In genomic region chr1:192966073-192966472, GRCh38 we compare ENCODE assay signal across 15 cellular contexts.
DNase-seq lines count a peak whose midpoint lies in the region; ATAC-seq lines count a peak whose summit lies in the region.
"Had no signal": no experiment of that assay in that cellular context is flagged by ENCODE, and none has a peak within 500 bp of the region (broad histone marks: within the 10 kb centered on the region; RNA-seq: fewer than 3 reads in every experiment).

No MANE protein-coding gene starts in this region.

- H3K4me1 Mint-ChIP-seq in effector memory CD8-positive, alpha-beta T cell (ENCODE audit: low read depth in 2 of 2) = peaks cover 0 to 2% of the 10 kb centered on the region in 2 donors

- no peak overlapping the region for H3K4me3 Mint-ChIP-seq in effector memory CD8-positive, alpha-beta T cell
- H3K4me3 Mint-ChIP-seq: B cell; CD8-positive, alpha-beta T cell; HFFc6 had no signal

- no peak overlapping the region for H3K27ac Mint-ChIP-seq in effector memory CD8-positive, alpha-beta T cell
- H3K27ac Mint-ChIP-seq: B cell; CD8-positive, alpha-beta T cell; HFFc6 had no signal

- H3K36me3 Mint-ChIP-seq in effector memory CD8-positive, alpha-beta T cell (ENCODE audit: insufficient read depth) = no peaks in the 10 kb centered on the region
- H3K36me3 Mint-ChIP-seq: CD8-positive, alpha-beta T cell had no signal

- DNase-seq in GDM1 (lab: John Stamatoyannopoulos, UW) = no peak
- DNase-seq in effector memory CD8-positive, alpha-beta T cell = no peak
- no peak for DNase-seq in activated CD4-positive, alpha-beta T cell treated with anti-CD3 and anti-CD28 coated beads for 4 hours
- DNase-seq: Calu3; CD8-positive, alpha-beta T cell; DMS79 treated with DMSO at 0.1 percent for 48 hours; GOT3; H7; HFFc6 had no signal

- no peaks in the 10 kb centered on the region for H3K27me3 Mint-ChIP-seq in effector memory CD8-positive, alpha-beta T cell
- H3K27me3 Mint-ChIP-seq: B cell had no signal

- no peaks in the 10 kb centered on the region for H3K9me3 Mint-ChIP-seq in effector memory CD8-positive, alpha-beta T cell
- H3K9me3 Mint-ChIP-seq: CD8-positive, alpha-beta T cell; HFFc6 had no signal

- peak; percentile 65 for ATAC-seq in GM18907 (IDR thresholded peaks at IDR 0.05; ENCODE audit: unreplicated experiment)
- ATAC-seq in HG02623 (IDR thresholded peaks at IDR 0.05; ENCODE audit: unreplicated experiment) = peak; percentile 48
- ATAC-seq in HG03469 (IDR thresholded peaks at IDR 0.05; ENCODE audit: unreplicated experiment) = peak; percentile 59
- ATAC-seq in effector memory CD8-positive, alpha-beta T cell (replicated peaks) = no peak
- no peak for ATAC-seq in HG03039 (IDR thresholded peaks at IDR 0.05; ENCODE audit: unreplicated experiment)
- ATAC-seq: CD8-positive, alpha-beta T cell; HCT116 had no signal

Comparison
In these comparisons a context has a peak if more than half of its experiments do, and no peak if none do; other contexts are left out.
1. ATAC-seq: peak in GM18907 (single experiment), HG02623 (single experiment) and HG03469 (single experiment); none in effector memory CD8-positive, alpha-beta T cell (single experiment) and HG03039 (single experiment).